Comparison of ENCODE assay signal across 1 cellular context in the genomic region with DNA sequence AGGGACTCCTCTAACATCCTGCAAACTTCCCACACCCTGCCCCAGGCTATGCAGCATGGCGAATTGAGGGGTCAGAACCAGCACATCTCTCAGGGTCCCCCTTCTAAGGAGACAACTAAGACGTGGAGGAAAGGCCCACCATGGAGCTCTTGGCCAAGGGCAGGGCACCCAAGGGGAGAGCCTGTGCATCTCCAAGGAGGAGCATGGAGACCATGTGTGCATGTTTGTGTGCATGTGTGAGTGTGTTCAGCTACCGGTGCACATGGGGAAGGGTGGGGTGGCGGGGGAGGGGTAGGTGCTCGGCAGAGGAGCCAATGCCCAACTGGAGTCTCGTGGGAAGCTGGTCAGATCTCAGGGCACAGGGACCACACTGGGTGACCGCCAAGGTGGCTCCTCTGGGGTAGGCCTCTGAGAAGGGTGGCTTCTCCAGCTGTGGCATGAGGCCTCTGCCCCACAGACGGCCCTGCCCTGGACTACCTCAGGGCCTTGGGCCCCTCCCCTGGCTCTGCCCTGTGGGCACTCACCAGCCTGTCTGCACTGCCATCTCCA.
TF ChIP-seq lines count a peak whose summit lies in the region.

No MANE protein-coding gene starts in this region.

TF ChIP-seq in HCT116, 20 proteins besides CTCF, POLR2A, EP300 and RAD21 (continued from another document):
- TF ChIP-seq, protein P1, sequence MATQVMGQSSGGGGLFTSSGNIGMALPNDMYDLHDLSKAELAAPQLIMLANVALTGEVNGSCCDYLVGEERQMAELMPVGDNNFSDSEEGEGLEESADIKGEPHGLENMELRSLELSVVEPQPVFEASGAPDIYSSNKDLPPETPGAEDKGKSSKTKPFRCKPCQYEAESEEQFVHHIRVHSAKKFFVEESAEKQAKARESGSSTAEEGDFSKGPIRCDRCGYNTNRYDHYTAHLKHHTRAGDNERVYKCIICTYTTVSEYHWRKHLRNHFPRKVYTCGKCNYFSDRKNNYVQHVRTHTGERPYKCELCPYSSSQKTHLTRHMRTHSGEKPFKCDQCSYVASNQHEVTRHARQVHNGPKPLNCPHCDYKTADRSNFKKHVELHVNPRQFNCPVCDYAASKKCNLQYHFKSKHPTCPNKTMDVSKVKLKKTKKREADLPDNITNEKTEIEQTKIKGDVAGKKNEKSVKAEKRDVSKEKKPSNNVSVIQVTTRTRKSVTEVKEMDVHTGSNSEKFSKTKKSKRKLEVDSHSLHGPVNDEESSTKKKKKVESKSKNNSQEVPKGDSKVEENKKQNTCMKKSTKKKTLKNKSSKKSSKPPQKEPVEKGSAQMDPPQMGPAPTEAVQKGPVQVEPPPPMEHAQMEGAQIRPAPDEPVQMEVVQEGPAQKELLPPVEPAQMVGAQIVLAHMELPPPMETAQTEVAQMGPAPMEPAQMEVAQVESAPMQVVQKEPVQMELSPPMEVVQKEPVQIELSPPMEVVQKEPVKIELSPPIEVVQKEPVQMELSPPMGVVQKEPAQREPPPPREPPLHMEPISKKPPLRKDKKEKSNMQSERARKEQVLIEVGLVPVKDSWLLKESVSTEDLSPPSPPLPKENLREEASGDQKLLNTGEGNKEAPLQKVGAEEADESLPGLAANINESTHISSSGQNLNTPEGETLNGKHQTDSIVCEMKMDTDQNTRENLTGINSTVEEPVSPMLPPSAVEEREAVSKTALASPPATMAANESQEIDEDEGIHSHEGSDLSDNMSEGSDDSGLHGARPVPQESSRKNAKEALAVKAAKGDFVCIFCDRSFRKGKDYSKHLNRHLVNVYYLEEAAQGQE (IDR thresholded peaks at IDR 0.05; ENCODE audit: low read depth), result no peak
- no peak for TF ChIP-seq EZH2phosphoT487 (IDR thresholded peaks at IDR 0.05; ENCODE audit: borderline replicate concordance)
- no peak for TF ChIP-seq EZH2 (IDR thresholded peaks at IDR 0.05)
- TF ChIP-seq CBX3 (IDR thresholded peaks at IDR 0.05; ENCODE audit: low read depth), result no peak
- TF ChIP-seq EGR1 (IDR thresholded peaks at IDR 0.05; ENCODE audit: low read depth), result no peak
- TF ChIP-seq ZNF274 (IDR thresholded peaks at IDR 0.05; ENCODE audit: low read depth, low read length), result no peak
- no peak for TF ChIP-seq SP1 (IDR thresholded peaks at IDR 0.05; ENCODE audit: low read depth)
- TF ChIP-seq, protein P2, sequence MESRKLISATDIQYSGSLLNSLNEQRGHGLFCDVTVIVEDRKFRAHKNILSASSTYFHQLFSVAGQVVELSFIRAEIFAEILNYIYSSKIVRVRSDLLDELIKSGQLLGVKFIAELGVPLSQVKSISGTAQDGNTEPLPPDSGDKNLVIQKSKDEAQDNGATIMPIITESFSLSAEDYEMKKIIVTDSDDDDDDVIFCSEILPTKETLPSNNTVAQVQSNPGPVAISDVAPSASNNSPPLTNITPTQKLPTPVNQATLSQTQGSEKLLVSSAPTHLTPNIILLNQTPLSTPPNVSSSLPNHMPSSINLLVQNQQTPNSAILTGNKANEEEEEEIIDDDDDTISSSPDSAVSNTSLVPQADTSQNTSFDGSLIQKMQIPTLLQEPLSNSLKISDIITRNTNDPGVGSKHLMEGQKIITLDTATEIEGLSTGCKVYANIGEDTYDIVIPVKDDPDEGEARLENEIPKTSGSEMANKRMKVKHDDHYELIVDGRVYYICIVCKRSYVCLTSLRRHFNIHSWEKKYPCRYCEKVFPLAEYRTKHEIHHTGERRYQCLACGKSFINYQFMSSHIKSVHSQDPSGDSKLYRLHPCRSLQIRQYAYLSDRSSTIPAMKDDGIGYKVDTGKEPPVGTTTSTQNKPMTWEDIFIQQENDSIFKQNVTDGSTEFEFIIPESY (IDR thresholded peaks at IDR 0.05; ENCODE audit: extremely low read depth, insufficient replicate concordance, low read length), result no peak
- no peak for TF ChIP-seq YY1 (IDR thresholded peaks at IDR 0.05; ENCODE audit: extremely low read depth, insufficient replicate concordance, low read depth, low read length)
